Comparison of ENCODE assay signal across 8 cellular contexts in the genomic region with DNA sequence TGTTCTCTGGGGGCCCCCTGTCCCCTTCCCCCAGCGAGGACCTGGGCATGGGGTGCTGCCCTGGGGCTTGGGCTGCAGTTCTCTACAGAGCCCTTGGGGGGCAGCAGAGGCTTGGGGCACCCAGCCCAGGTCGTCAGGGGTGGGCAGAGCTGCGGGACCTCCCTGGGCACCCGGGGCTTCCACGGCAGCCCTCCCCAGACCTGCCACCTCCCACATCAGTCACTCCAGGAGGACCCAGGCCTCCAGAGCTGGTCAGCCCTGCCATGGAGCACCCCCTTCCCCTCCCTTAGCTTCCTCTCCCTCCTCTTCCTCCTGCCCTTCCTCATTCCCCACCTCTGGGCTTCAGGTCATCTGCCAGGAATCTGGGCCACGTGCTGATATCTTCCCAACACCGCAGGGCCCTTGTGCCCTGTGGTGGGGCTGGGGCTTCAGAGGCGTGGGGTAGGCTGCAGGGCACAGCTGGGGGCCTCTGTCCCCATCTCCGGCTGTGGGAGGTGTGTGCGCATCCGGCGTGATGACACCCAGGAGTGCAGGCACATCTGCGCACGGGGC. TPM values are rescaled to one million over a fixed set of nuclear protein-coding genes. Genes with fewer than 3 reads are reported as not detected.
A peak's percentile ranks its signal among the peaks of the same experiment; 100 is the strongest.
DNase-seq lines count a peak whose midpoint lies in the region; ATAC-seq, FAIRE-seq and TF ChIP-seq lines count a peak whose summit lies in the region.

No MANE protein-coding gene starts in this region.

- POLR2A ChIA-PET in activated CD8-positive, alpha-beta T cell treated with anti-CD3 and anti-CD28 coated beads, Interleukin-2, amount 10 ng/mL, durations not matched to agents 7 days and 5 days (lab: Charles Lee): no interaction called here

- TF ChIP-seq CTCF in KMS-11 (conservative IDR thresholded peaks at IDR 0.05; ENCODE audit: low read depth, low read length) (peak; percentile 79), endodermal cell (conservative IDR thresholded peaks at IDR 0.05) (peak; percentile 89), nephron progenitor cell (IDR thresholded peaks at IDR 0.05) (peak; percentile 75)

- H3K9me3 ChIP-seq in endodermal cell (ENCODE audit: control insufficient read depth, low read length): no peaks in the 10 kb centered on the region

- no peaks in the 10 kb centered on the region for H3K36me3 Mint-ChIP-seq in activated CD8-positive, alpha-beta T cell treated with anti-CD3 and anti-CD28 coated beads, Interleukin-2, amount 10 ng/mL, durations not matched to agents 7 days and 5 days (ENCODE audit: low read depth)
- H3K36me3 Mint-ChIP-seq in endodermal cell (ENCODE audit: low read depth) (no peaks in the 10 kb centered on the region), nephron progenitor cell (ENCODE audit: low read depth) (no peaks in the 10 kb centered on the region)

- H3K4me1 ChIP-seq in KMS-11 (ENCODE audit: low read depth, poor library complexity, severe bottlenecking) (peaks cover 28% of the 10 kb centered on the region), endodermal cell (ENCODE audit: control insufficient read depth, insufficient read depth, low read length) (peaks cover 24% of the 10 kb centered on the region)

- H3K27me3 ChIP-seq in KMS-11 (ENCODE audit: insufficient read depth, low read depth): peaks cover 26% of the 10 kb centered on the region; the same call in 1 of the 2 replicates
- H3K27me3 ChIP-seq in endodermal cell (ENCODE audit: control insufficient read depth, insufficient read depth, low read length, poor library complexity, severe bottlenecking): no peaks in the 10 kb centered on the region

- no peaks in the 10 kb centered on the region for H4K20me1 ChIP-seq in KMS-11 (ENCODE audit: insufficient read depth)

- peak; percentile 64 for ATAC-seq in activated CD8-positive, alpha-beta T cell treated with anti-CD3 and anti-CD28 coated beads, Interleukin-2, amount 10 ng/mL, durations not matched to agents 7 days and 5 days

- H3K9me3 Mint-ChIP-seq in activated CD8-positive, alpha-beta T cell treated with anti-CD3 and anti-CD28 coated beads, Interleukin-2, amount 10 ng/mL, durations not matched to agents 7 days and 5 days (ENCODE audit: insufficient read depth): no peaks in the 10 kb centered on the region
- no peaks in the 10 kb centered on the region for H3K9me3 Mint-ChIP-seq in endodermal cell
- no peaks in the 10 kb centered on the region for H3K9me3 Mint-ChIP-seq in nephron progenitor cell

- H3K4me1 Mint-ChIP-seq in activated CD8-positive, alpha-beta T cell treated with anti-CD3 and anti-CD28 coated beads, Interleukin-2, amount 10 ng/mL, durations not matched to agents 7 days and 5 days (ENCODE audit: low read depth): peaks cover 17% of the 10 kb centered on the region
- H3K4me1 Mint-ChIP-seq in endodermal cell: peaks cover 7% of the 10 kb centered on the region
- H3K4me1 Mint-ChIP-seq in nephron progenitor cell: peaks cover 29% of the 10 kb centered on the region

- no peak overlapping the region for H3K4me3 Mint-ChIP-seq in activated CD8-positive, alpha-beta T cell treated with anti-CD3 and anti-CD28 coated beads, Interleukin-2, amount 10 ng/mL, durations not matched to agents 7 days and 5 days
- H3K4me3 Mint-ChIP-seq in endodermal cell (peak overlapping the region; percentile 53), nephron progenitor cell (peak overlapping the region; percentile 20)

- no peak overlapping the region for H3K4me3 ChIP-seq in KMS-11 (IDR thresholded peaks at IDR 0.05; ENCODE audit: insufficient read depth, low read depth, low read length)
- H3K4me3 ChIP-seq in endodermal cell (ENCODE audit: low read length): no peak overlapping the region

- CTCF ChIA-PET in activated CD8-positive, alpha-beta T cell treated with anti-CD3 and anti-CD28 coated beads, Interleukin-2, amount 10 ng/mL, durations not matched to agents 7 days and 5 days (lab: Charles Lee): interaction anchor here (0.6 to 3.7 kb wide), 8 partner anchors 8 to 206 kb away, joined by 3 to 28 read pairs (median 3); a partner anchor contains a TSS

- H3K27ac Mint-ChIP-seq in activated CD8-positive, alpha-beta T cell treated with anti-CD3 and anti-CD28 coated beads, Interleukin-2, amount 10 ng/mL, durations not matched to agents 7 days and 5 days: no peak overlapping the region
- H3K27ac Mint-ChIP-seq in endodermal cell: no peak overlapping the region
- no peak overlapping the region for H3K27ac Mint-ChIP-seq in nephron progenitor cell

- H2AFZ ChIP-seq in KMS-11 (ENCODE audit: low read depth): 0 out of 2 replicates have a peak overlapping the region, but pooled peaks have one; percentile 49

- WGBS in endodermal cell (ENCODE audit: insufficient coverage in 1 of 2, insufficient read length in 1 of 2), 2 experiments: 33 to 50% methylated on average over 2 to 14 of the region's 14 CpGs

- H3K27ac ChIP-seq in KMS-11 (no peak overlapping the region), endodermal cell (ENCODE audit: low read depth, low read length) (no peak overlapping the region)

- peak overlapping the region; percentile 60 for H3K4me2 ChIP-seq in KMS-11

- DNase-seq in D341Med (ENCODE audit: low spot score): peak; percentile 85
- peak; percentile 75 for DNase-seq in activated CD8-positive, alpha-beta T cell treated with anti-CD3 and anti-CD28 coated beads, Interleukin-2, amount 10 ng/mL, durations not matched to agents 7 days and 5 days
- DNase-seq in endodermal cell: peak; percentile 84
- peak; percentile 68 for DNase-seq in nephron progenitor cell
- DNase-seq in urothelium cell line (ENCODE audit: low spot score): peak; percentile 27
- DNase-seq in NK-92 treated with Interleukin-12 subunit alpha and Interleukin-12 subunit beta, amount 100 ng/mL, for 24 hours (lab: John Stamatoyannopoulos, UW): no peak
- no peak for DNase-seq in amniotic stem cell (lab: John Stamatoyannopoulos, UW)

- no peaks in the 10 kb centered on the region for H3K36me3 ChIP-seq in KMS-11 (ENCODE audit: insufficient read depth)
- H3K36me3 ChIP-seq in endodermal cell (ENCODE audit: control insufficient read depth, insufficient read depth, low read length): no peaks in the 10 kb centered on the region

- no peaks in the 10 kb centered on the region for H3K79me2 ChIP-seq in KMS-11 (ENCODE audit: insufficient read depth, low read depth)

- no peak for FAIRE-seq in urothelium cell line (lab: Jason Lieb, UNC)

- peaks cover 5% of the 10 kb centered on the region for H3K27me3 Mint-ChIP-seq in activated CD8-positive, alpha-beta T cell treated with anti-CD3 and anti-CD28 coated beads, Interleukin-2, amount 10 ng/mL, durations not matched to agents 7 days and 5 days (ENCODE audit: low read depth)
- peaks cover 7% of the 10 kb centered on the region for H3K27me3 Mint-ChIP-seq in endodermal cell (ENCODE audit: insufficient read depth)
- peaks cover 32% of the 10 kb centered on the region for H3K27me3 Mint-ChIP-seq in nephron progenitor cell (ENCODE audit: low read depth, poor library complexity)

- H3K9ac ChIP-seq in KMS-11: no peak overlapping the region
- no peak overlapping the region for H3K9ac ChIP-seq in endodermal cell (ENCODE audit: extremely low read depth, low read length, poor library complexity, severe bottlenecking)

RNA-seq across cellular contexts. Expression of a gene that starts 5.8 kb away (rescaled TPM):
- total RNA-seq in activated CD8-positive, alpha-beta T cell treated with anti-CD3 and anti-CD28 coated beads, Interleukin-2, amount 10 ng/mL, durations not matched to agents 7 days and 5 days: 10 to 100 TPM; 20.0 to 21.7 TPM
- 10 to 100 TPM; 56.8 to 71.1 TPM for total RNA-seq in endodermal cell
- 51.9 TPM for polyA plus RNA-seq in endodermal cell (2013, experiment 1 of 2)
- polyA plus RNA-seq in endodermal cell (2013, experiment 2 of 2): 47.2 TPM

RNA-seq across cellular contexts. Expression of a gene that starts 6.1 kb away (rescaled TPM):
- 100 to 1,000 TPM; 127 to 140 TPM for total RNA-seq in activated CD8-positive, alpha-beta T cell treated with anti-CD3 and anti-CD28 coated beads, Interleukin-2, amount 10 ng/mL, durations not matched to agents 7 days and 5 days
- 100 to 1,000 TPM; 139 to 148 TPM for total RNA-seq in endodermal cell
- polyA plus RNA-seq in endodermal cell (2013, experiment 1 of 2): 111 TPM
- polyA plus RNA-seq in endodermal cell (2013, experiment 2 of 2): 114 TPM

RNA-seq across cellular contexts. Expression of a gene that starts 15.7 kb away (rescaled TPM):
- total RNA-seq in activated CD8-positive, alpha-beta T cell treated with anti-CD3 and anti-CD28 coated beads, Interleukin-2, amount 10 ng/mL, durations not matched to agents 7 days and 5 days: 10 to 100 TPM; 27.0 to 29.7 TPM
- total RNA-seq in endodermal cell: 100 to 1,000 TPM; 139 to 165 TPM
- polyA plus RNA-seq in endodermal cell (2013, experiment 1 of 2): 153 TPM
- 149 TPM for polyA plus RNA-seq in endodermal cell (2013, experiment 2 of 2)

RNA-seq across cellular contexts. Expression of a gene that starts 20.7 kb away (rescaled TPM):
- total RNA-seq in activated CD8-positive, alpha-beta T cell treated with anti-CD3 and anti-CD28 coated beads, Interleukin-2, amount 10 ng/mL, durations not matched to agents 7 days and 5 days: 10 to 100 TPM; 17.2 to 18.7 TPM
- 10 to 100 TPM; 22.3 to 28.1 TPM for total RNA-seq in endodermal cell
- polyA plus RNA-seq in endodermal cell (2013, experiment 1 of 2): 9.0 TPM
- polyA plus RNA-seq in endodermal cell (2013, experiment 2 of 2): 6.2 TPM

RNA-seq across cellular contexts. Expression of a gene that starts 29.7 kb away (rescaled TPM):
- total RNA-seq in activated CD8-positive, alpha-beta T cell treated with anti-CD3 and anti-CD28 coated beads, Interleukin-2, amount 10 ng/mL, durations not matched to agents 7 days and 5 days: 10 to 100 TPM; 67.3 to 76.6 TPM
- 10 to 100 TPM; 77.0 to 77.6 TPM for total RNA-seq in endodermal cell
- polyA plus RNA-seq in endodermal cell (2013, experiment 1 of 2): 35.9 TPM
- polyA plus RNA-seq in endodermal cell (2013, experiment 2 of 2): 30.1 TPM

Comparison
In these comparisons a context has a peak if more than half of its experiments do, and no peak if none do; other contexts are left out.
1. DNase-seq: peak in D341Med (single experiment), activated CD8-positive, alpha-beta T cell treated with anti-CD3 and anti-CD28 coated beads, Interleukin-2, amount 10 ng/mL, durations not matched to agents 7 days and 5 days (single experiment), endodermal cell (single experiment), nephron progenitor cell (single experiment) and urothelium cell line (single experiment); none in NK-92 treated with Interleukin-12 subunit alpha and Interleukin-12 subunit beta, amount 100 ng/mL, for 24 hours (single experiment) and amniotic stem cell (single experiment).
2. RNA of a gene that starts 15.7 kb away (total RNA-seq): 139 to 165 TPM in endodermal cell; 27.0 to 29.7 TPM in activated CD8-positive, alpha-beta T cell treated with anti-CD3 and anti-CD28 coated beads, Interleukin-2, amount 10 ng/mL, durations not matched to agents 7 days and 5 days; every median in the first group is over 4 times any median in the second.
3. Peak in every context shown above with its lines, with median percentiles within 50 percentile points of each other: CTCF ChIP-seq.